8 cellular contexts compared by ENCODE assay signal in genomic region chr20:46757754-46758678, GRCh38. TPM values are rescaled to one million over a fixed set of nuclear protein-coding genes. Genes with fewer than 3 reads are reported as not detected.
DNase-seq lines count a peak whose midpoint lies in the region; ATAC-seq and TF ChIP-seq lines count a peak whose summit lies in the region.

No MANE protein-coding gene starts in this region.

- H3K27me3 Mint-ChIP-seq in activated naive CD8-positive, alpha-beta T cell treated with anti-CD3 and anti-CD28 coated beads for 36 hours, result peaks cover 6% of the 10 kb centered on the region

- intact Hi-C loops in heart left ventricle (cut with DNase I), result loop anchor here (1.0 to 10.0 kb wide), 13 partner anchors 77 to 1857 kb away; no protein-coding TSS in a partner anchor
- intact Hi-C loops in sciatic nerve (cut with DNase I), result loop anchor here (10.0 kb wide), 1 partner anchor 867 kb away; no protein-coding TSS in a partner anchor

- TF ChIP-seq POLR2A in heart left ventricle (IDR thresholded peaks at IDR 0.05), result no peak

- no peaks in the 10 kb centered on the region for H4K20me1 ChIP-seq in MM.1S (ENCODE audit: insufficient read depth, low read length)

- no peaks in the 10 kb centered on the region for H3K4me1 ChIP-seq in MM.1S (ENCODE audit: low read length)
- peaks cover 5% of the 10 kb centered on the region; the same call in 1 of the 2 replicates for H3K4me1 ChIP-seq in SJCRH30
- H3K4me1 ChIP-seq in heart left ventricle, result peaks cover 0 to under 1% (median 0%) of the 10 kb centered on the region in 12 donors

- H3K9me3 Mint-ChIP-seq in activated naive CD8-positive, alpha-beta T cell treated with anti-CD3 and anti-CD28 coated beads for 36 hours, result no peaks in the 10 kb centered on the region

- H3K4me1 Mint-ChIP-seq in activated naive CD8-positive, alpha-beta T cell treated with anti-CD3 and anti-CD28 coated beads for 36 hours, result peaks cover 7% of the 10 kb centered on the region

- H3K4me3 ChIP-seq in MM.1S (ENCODE audit: low read length) (no peak overlapping the region), SJCRH30 (no peak overlapping the region), heart left ventricle (no peak overlapping the region)

- H3K27ac Mint-ChIP-seq in activated naive CD8-positive, alpha-beta T cell treated with anti-CD3 and anti-CD28 coated beads for 36 hours, result no peak overlapping the region

- H3K9me3 ChIP-seq in MM.1S (replicated peaks; ENCODE audit: insufficient read depth, low read length) (no peaks in the 10 kb centered on the region), SJCRH30 (replicated peaks) (no peaks in the 10 kb centered on the region), heart left ventricle (no peaks in the 10 kb centered on the region)

- H3K36me3 Mint-ChIP-seq in activated naive CD8-positive, alpha-beta T cell treated with anti-CD3 and anti-CD28 coated beads for 36 hours, result no peaks in the 10 kb centered on the region

- H3K27ac ChIP-seq in MM.1S (ENCODE audit: low read length) (no peak overlapping the region), SJCRH30 (no peak overlapping the region), heart left ventricle (no peak overlapping the region)

- no peaks in the 10 kb centered on the region for H3K27me3 ChIP-seq in MM.1S (replicated peaks; ENCODE audit: insufficient read depth, low read length)
- no peaks in the 10 kb centered on the region for H3K27me3 ChIP-seq in SJCRH30
- peaks cover 0 to 7% (median 0%) of the 10 kb centered on the region in 9 donors for H3K27me3 ChIP-seq in heart left ventricle

- peak overlapping the region; percentile 44; the same call in 1 of the 2 replicates for H3K4me2 ChIP-seq in MM.1S (ENCODE audit: low read depth, low read length)

- no peak overlapping the region for H3K9ac ChIP-seq in MM.1S (ENCODE audit: low read length)

- no peaks in the 10 kb centered on the region for H3F3A ChIP-seq in MM.1S (ENCODE audit: insufficient read depth, low read length)

- WGBS in heart left ventricle, 4 donors, result 46 to 51% (median 48%) methylated on average over 17 of the region's 17 CpGs

- 0 out of 2 replicates have a peak overlapping the region, but pooled peaks have one; percentile 14 for H2AFZ ChIP-seq in MM.1S (ENCODE audit: low read length)

- DNase-seq in EH (ENCODE audit: low read depth), result peak; percentile 66
- DNase-seq in MM.1S, result peak; percentile 59
- DNase-seq in SJCRH30, result peak; percentile 81 to 98
- peak; percentile 50 for DNase-seq in activated naive CD8-positive, alpha-beta T cell treated with anti-CD3 and anti-CD28 coated beads for 36 hours
- peak in 4 of 5 donors; percentile 10 to 40 (median 38) for DNase-seq in heart left ventricle
- DNase-seq in sciatic nerve (ENCODE audit: low spot score), result peak; percentile 76
- DNase-seq in GOT3 (lab: John Stamatoyannopoulos, UW), result no peak

- no peaks in the 10 kb centered on the region for H3K36me3 ChIP-seq in MM.1S (replicated peaks; ENCODE audit: insufficient read depth, low read length)
- H3K36me3 ChIP-seq in SJCRH30, result no peaks in the 10 kb centered on the region
- H3K36me3 ChIP-seq in heart left ventricle, result no peaks in the 10 kb centered on the region

- H3K9me2 ChIP-seq in MM.1S (replicated peaks; ENCODE audit: insufficient read depth, low read length), result no peaks in the 10 kb centered on the region

- peak; percentile 97 for TF ChIP-seq CTCF in MM.1S (IDR thresholded peaks at IDR 0.05; ENCODE audit: low read length)
- TF ChIP-seq CTCF in heart left ventricle (IDR thresholded peaks at IDR 0.05), result peak; percentile 82 to 95 (median 90)

- H3K4me3 Mint-ChIP-seq in activated naive CD8-positive, alpha-beta T cell treated with anti-CD3 and anti-CD28 coated beads for 36 hours, result no peak overlapping the region

- ATAC-seq in heart left ventricle (peak in 3 of 4 donors; percentile 42 to 54 (median 51)), sciatic nerve (peak; percentile 72), GM21576 (IDR thresholded peaks at IDR 0.05; ENCODE audit: unreplicated experiment) (no peak)

- no peaks in the 10 kb centered on the region for H3K79me2 ChIP-seq in MM.1S (ENCODE audit: low read length)

RNA-seq across cellular contexts. Expression of gene SLC2A10, which starts 48.6 kb away (rescaled TPM):
- total RNA-seq in SJCRH30 (2014; rRNA removed; shearing (Covaris generic)), result 4.6 and 5.1 TPM in 2 replicates
- under 1 TPM; 0.06 to 0.08 TPM for total RNA-seq in activated naive CD8-positive, alpha-beta T cell treated with anti-CD3 and anti-CD28 coated beads for 36 hours
- 1 to 10 TPM; 2.1 to 6.3 (median 3.1) TPM for total RNA-seq in heart left ventricle
- polyA plus RNA-seq in heart left ventricle, result 1 to 10 TPM; 1.4 to 2.4 TPM
- 14.7 TPM for total RNA-seq in sciatic nerve
